Comparison of ENCODE assay signal across 1 cellular context in genomic region chr5:143601357-143601756, GRCh38.
TF ChIP-seq lines count a peak whose summit lies in the region.

No MANE protein-coding gene starts in this region.

TF ChIP-seq in HepG2, 621 proteins besides CTCF, POLR2A, EP300 and RAD21 (continued from another document):
- no peak for TF ChIP-seq HINFP (CRISPR knock-in tag; IDR thresholded peaks at IDR 0.05; ENCODE audit: low read depth)
- no peak for TF ChIP-seq BCLAF1 (IDR thresholded peaks at IDR 0.05)
- no peak for TF ChIP-seq SNAI1 (CRISPR knock-in tag; IDR thresholded peaks at IDR 0.05; ENCODE audit: borderline replicate concordance)
- TF ChIP-seq CCDC6 (CRISPR knock-in tag; IDR thresholded peaks at IDR 0.05) = no peak
- TF ChIP-seq ZSCAN21 (CRISPR knock-in tag; IDR thresholded peaks at IDR 0.05; ENCODE audit: borderline replicate concordance) = no peak
- no peak for TF ChIP-seq ZNF138 (CRISPR knock-in tag; IDR thresholded peaks at IDR 0.05; ENCODE audit: low read depth)
- TF ChIP-seq MAX (IDR thresholded peaks at IDR 0.05) = 0 out of 2 replicates have a peak, but pooled peaks have one; percentile 32
- no peak for TF ChIP-seq ZNF12 (CRISPR knock-in tag; IDR thresholded peaks at IDR 0.05)
- no peak for TF ChIP-seq HNRNPLL (IDR thresholded peaks at IDR 0.05; ENCODE audit: low read depth, low read length, poor library complexity, severe bottlenecking)
- TF ChIP-seq GLI4 (CRISPR knock-in tag; IDR thresholded peaks at IDR 0.05; ENCODE audit: borderline replicate concordance) = no peak
- no peak for TF ChIP-seq ZC3H13 (CRISPR knock-in tag; IDR thresholded peaks at IDR 0.05)
- no peak for TF ChIP-seq ZNF841 (CRISPR knock-in tag; IDR thresholded peaks at IDR 0.05; ENCODE audit: borderline replicate concordance)
- no peak for TF ChIP-seq HMGXB3 (CRISPR knock-in tag; IDR thresholded peaks at IDR 0.05; ENCODE audit: borderline replicate concordance)
- TF ChIP-seq HCFC1 (IDR thresholded peaks at IDR 0.05; ENCODE audit: low read depth, low read length) = no peak
- TF ChIP-seq TAF1 (CRISPR knock-in tag; IDR thresholded peaks at IDR 0.05) = no peak
- TF ChIP-seq DBP (CRISPR knock-in tag; IDR thresholded peaks at IDR 0.05; ENCODE audit: not compliant biosample characterization) = no peak
- no peak for TF ChIP-seq ZNF256 (CRISPR knock-in tag; conservative IDR thresholded peaks at IDR 0.05)
- no peak for TF ChIP-seq ZNF776 (CRISPR knock-in tag; IDR thresholded peaks at IDR 0.05)
- peak; percentile 75 for TF ChIP-seq ZMYM4 (CRISPR knock-in tag; IDR thresholded peaks at IDR 0.05)
- no peak for TF ChIP-seq DNMT3B (CRISPR knock-in tag; conservative IDR thresholded peaks at IDR 0.05)
- no peak for TF ChIP-seq ZBTB21 (CRISPR knock-in tag; IDR thresholded peaks at IDR 0.05)
- TF ChIP-seq ZNF678 (CRISPR knock-in tag; IDR thresholded peaks at IDR 0.05) = no peak
- no peak for TF ChIP-seq ZNF468 (CRISPR knock-in tag; IDR thresholded peaks at IDR 0.05)
- TF ChIP-seq ZKSCAN1 (IDR thresholded peaks at IDR 0.05; ENCODE audit: low read length) = no peak
- no peak for TF ChIP-seq GFI1 (CRISPR knock-in tag; IDR thresholded peaks at IDR 0.05; ENCODE audit: borderline replicate concordance)
- TF ChIP-seq ZNF773 (CRISPR knock-in tag; IDR thresholded peaks at IDR 0.05; ENCODE audit: borderline replicate concordance) = no peak
- no peak for TF ChIP-seq ZNF235 (CRISPR knock-in tag; IDR thresholded peaks at IDR 0.05; ENCODE audit: borderline replicate concordance)
- peak; percentile 44; the same call in 1 of the 2 replicates for TF ChIP-seq RXRA (CRISPR knock-in tag; IDR thresholded peaks at IDR 0.05)
- peak; percentile 44; the same call in 1 of the 2 replicates for TF ChIP-seq ELF1 (CRISPR knock-in tag; IDR thresholded peaks at IDR 0.05)
- peak; percentile 13; the same call in 1 of the 2 replicates for TF ChIP-seq ZMYM3 (CRISPR knock-in tag; IDR thresholded peaks at IDR 0.05)
- no peak for TF ChIP-seq NR2F6 (IDR thresholded peaks at IDR 0.05)
- no peak for TF ChIP-seq NR2F6 (CRISPR knock-in tag; IDR thresholded peaks at IDR 0.05)
- TF ChIP-seq RORA (CRISPR knock-in tag; IDR thresholded peaks at IDR 0.05) = no peak
- no peak for TF ChIP-seq ZNF768 (CRISPR knock-in tag; IDR thresholded peaks at IDR 0.05)
- TF ChIP-seq FOXO4 (CRISPR knock-in tag; conservative IDR thresholded peaks at IDR 0.05) = 0 out of 2 replicates have a peak, but pooled peaks have one; percentile 28
- no peak for TF ChIP-seq TBX3 (IDR thresholded peaks at IDR 0.05; ENCODE audit: borderline replicate concordance)
- TF ChIP-seq RERE (CRISPR knock-in tag; IDR thresholded peaks at IDR 0.05; ENCODE audit: low read depth) = 0 out of 2 replicates have a peak, but pooled peaks have one; percentile 19
